1 cellular context compared by ENCODE assay signal in the genomic region with DNA sequence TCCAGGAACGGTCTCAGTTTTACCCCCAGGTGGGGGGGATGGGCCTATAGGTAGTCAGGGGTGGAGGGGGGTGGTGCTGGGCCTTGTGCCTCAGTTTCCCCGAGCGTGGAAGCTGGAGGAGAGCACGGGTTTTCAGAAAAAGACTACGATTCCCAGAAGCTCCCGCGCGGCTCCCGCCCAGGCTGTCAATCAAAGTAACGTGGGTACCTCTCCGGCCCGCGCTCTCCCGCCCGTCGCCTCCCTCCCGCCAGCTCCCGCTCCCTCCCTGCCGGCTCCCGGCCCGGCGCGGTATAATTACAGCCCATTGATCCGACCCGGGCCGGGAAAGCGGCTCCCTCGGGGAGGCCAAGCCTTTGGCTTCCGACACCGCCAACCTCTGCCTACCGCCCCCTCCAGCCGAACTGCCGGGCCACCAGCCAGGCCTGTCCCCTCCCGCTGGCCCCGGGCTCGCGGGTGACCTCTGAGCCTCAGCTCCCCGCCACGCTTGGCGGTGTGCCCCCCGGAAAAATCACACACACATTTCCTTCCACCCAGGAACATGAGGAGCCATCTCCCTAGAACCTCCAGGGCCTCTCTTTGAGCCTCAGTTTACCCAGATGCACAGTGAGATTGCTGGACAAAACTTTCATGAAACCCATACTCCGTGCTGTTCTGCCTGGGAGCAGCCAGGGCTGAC.
A peak's percentile ranks its signal among the peaks of the same experiment; 100 is the strongest.
TF ChIP-seq lines count a peak whose summit lies in the region.

No MANE protein-coding gene starts in this region.

TF ChIP-seq in K562, 482 proteins besides CTCF, POLR2A, EP300 and RAD21 (continued from another document and continues in another):
- TF ChIP-seq, protein P1, sequence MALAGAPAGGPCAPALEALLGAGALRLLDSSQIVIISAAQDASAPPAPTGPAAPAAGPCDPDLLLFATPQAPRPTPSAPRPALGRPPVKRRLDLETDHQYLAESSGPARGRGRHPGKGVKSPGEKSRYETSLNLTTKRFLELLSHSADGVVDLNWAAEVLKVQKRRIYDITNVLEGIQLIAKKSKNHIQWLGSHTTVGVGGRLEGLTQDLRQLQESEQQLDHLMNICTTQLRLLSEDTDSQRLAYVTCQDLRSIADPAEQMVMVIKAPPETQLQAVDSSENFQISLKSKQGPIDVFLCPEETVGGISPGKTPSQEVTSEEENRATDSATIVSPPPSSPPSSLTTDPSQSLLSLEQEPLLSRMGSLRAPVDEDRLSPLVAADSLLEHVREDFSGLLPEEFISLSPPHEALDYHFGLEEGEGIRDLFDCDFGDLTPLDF (CRISPR knock-in tag; IDR thresholded peaks at IDR 0.05), result peak; percentile 78; the same call in 1 of the 2 replicates
- TF ChIP-seq ARNT (IDR thresholded peaks at IDR 0.05) (0 out of 4 replicates have a peak, but pooled peaks of 1 of the 2 experiments have one; percentile 6), THAP7 (CRISPR knock-in tag; IDR thresholded peaks at IDR 0.05) (no peak), CREB1 (IDR thresholded peaks at IDR 0.05) (0 out of 2 replicates have a peak, but pooled peaks have one; percentile 32), CREB1 (CRISPR knock-in tag; IDR thresholded peaks at IDR 0.05) (peak; percentile 22; the same call in 1 of the 2 replicates), THAP12 (CRISPR knock-in tag; IDR thresholded peaks at IDR 0.05) (peak; percentile 65; the same call in 1 of the 2 replicates), RBM22 (IDR thresholded peaks at IDR 0.05; ENCODE audit: low read depth, low read length, poor library complexity, severe bottlenecking) (peak; percentile 96), C11orf30 (IDR thresholded peaks at IDR 0.05; ENCODE audit: low read depth) (no peak), GATAD2B (IDR thresholded peaks at IDR 0.05; ENCODE audit: borderline replicate concordance) (0 out of 2 replicates have a peak, but pooled peaks have one; percentile 19), CCNT2 (IDR thresholded peaks at IDR 0.05; ENCODE audit: borderline replicate concordance, extremely low read depth, insufficient read length, low read depth, low read length) (peak; percentile 84), SREBF2 (CRISPR knock-in tag; IDR thresholded peaks at IDR 0.05) (no peak), HMGN3 (IDR thresholded peaks at IDR 0.05; ENCODE audit: borderline replicate concordance, extremely low read depth, insufficient read length, low read depth, low read length) (peak; percentile 86), TCF7 (IDR thresholded peaks at IDR 0.05; ENCODE audit: borderline replicate concordance) (peak; percentile 22; the same call in 1 of the 2 replicates), LCOR (CRISPR knock-in tag; IDR thresholded peaks at IDR 0.05) (no peak), TRIM28 (IDR thresholded peaks at IDR 0.05) (no peak), PHB2 (IDR thresholded peaks at IDR 0.05; ENCODE audit: low read depth) (no peak), ATF4 (CRISPR knock-in tag; IDR thresholded peaks at IDR 0.05) (no peak), MTA1 (IDR thresholded peaks at IDR 0.05; ENCODE audit: borderline replicate concordance) (0 out of 2 replicates have a peak, but pooled peaks have one; percentile 52), ZFX (CRISPR knock-in tag; IDR thresholded peaks at IDR 0.05) (peak; percentile 91), ZBTB11 (CRISPR knock-in tag; IDR thresholded peaks at IDR 0.05) (0 out of 6 replicates have a peak, but pooled peaks of 1 of the 3 experiments have one; percentile 5), MYC (IDR thresholded peaks at IDR 0.05; ENCODE audit: low read depth, low read length) (peak; percentile 61), MYC (CRISPR knock-in tag; IDR thresholded peaks at IDR 0.05; ENCODE audit: borderline replicate concordance, low read depth) (no peak), NR2C1 (IDR thresholded peaks at IDR 0.05) (0 out of 2 replicates have a peak, but pooled peaks have one; percentile 20), NR2C1 (tag; IDR thresholded peaks at IDR 0.05) (peak; percentile 53; the same call in 1 of the 2 replicates), POLR2AphosphoS2 (IDR thresholded peaks at IDR 0.05; ENCODE audit: low read length) (no peak), HCFC1 (IDR thresholded peaks at IDR 0.05; ENCODE audit: low read depth, low read length) (peak; percentile 91), MAX (CRISPR knock-in tag; IDR thresholded peaks at IDR 0.05) (no peak), PHF8 (IDR thresholded peaks at IDR 0.05; ENCODE audit: borderline replicate concordance, low read length) (peak; percentile 64; the same call in 1 of the 2 replicates), ZNF311 (CRISPR knock-in tag; IDR thresholded peaks at IDR 0.05) (no peak), SMAD4 (CRISPR knock-in tag; conservative IDR thresholded peaks at IDR 0.05) (peak; percentile 56; the same call in 1 of the 2 replicates), CBX1 (IDR thresholded peaks at IDR 0.05; ENCODE audit: low read depth) (peak; percentile 15; the same call in 1 of the 2 replicates), ZNF586 (CRISPR knock-in tag; conservative IDR thresholded peaks at IDR 0.05) (no peak), HNRNPH1 (optimal IDR thresholded peaks at IDR 0.05; ENCODE audit: low read depth, low read length) (no peak), L3MBTL2 (IDR thresholded peaks at IDR 0.05) (0 out of 2 replicates have a peak, but pooled peaks have one; percentile 20), RB1 (IDR thresholded peaks at IDR 0.05; ENCODE audit: low read depth) (peak; percentile 95), ZBTB33 (CRISPR knock-in tag; IDR thresholded peaks at IDR 0.05) (0 out of 2 replicates have a peak, but pooled peaks have one; percentile 47), MEIS2 (IDR thresholded peaks at IDR 0.05; ENCODE audit: partially characterized antibody) (peak; percentile 95), ATF3 (IDR thresholded peaks at IDR 0.05) (no peak), ATF3 (CRISPR knock-in tag; conservative IDR thresholded peaks at IDR 0.05) (no peak), ELF2 (CRISPR knock-in tag; IDR thresholded peaks at IDR 0.05) (no peak), ZNF740 (CRISPR knock-in tag; IDR thresholded peaks at IDR 0.05) (no peak), ZNF740 (tag; IDR thresholded peaks at IDR 0.05) (peak in 1 of 2 experiments; percentile 55; a peak in 1 of 4 replicates)
- TF ChIP-seq, protein P2, sequence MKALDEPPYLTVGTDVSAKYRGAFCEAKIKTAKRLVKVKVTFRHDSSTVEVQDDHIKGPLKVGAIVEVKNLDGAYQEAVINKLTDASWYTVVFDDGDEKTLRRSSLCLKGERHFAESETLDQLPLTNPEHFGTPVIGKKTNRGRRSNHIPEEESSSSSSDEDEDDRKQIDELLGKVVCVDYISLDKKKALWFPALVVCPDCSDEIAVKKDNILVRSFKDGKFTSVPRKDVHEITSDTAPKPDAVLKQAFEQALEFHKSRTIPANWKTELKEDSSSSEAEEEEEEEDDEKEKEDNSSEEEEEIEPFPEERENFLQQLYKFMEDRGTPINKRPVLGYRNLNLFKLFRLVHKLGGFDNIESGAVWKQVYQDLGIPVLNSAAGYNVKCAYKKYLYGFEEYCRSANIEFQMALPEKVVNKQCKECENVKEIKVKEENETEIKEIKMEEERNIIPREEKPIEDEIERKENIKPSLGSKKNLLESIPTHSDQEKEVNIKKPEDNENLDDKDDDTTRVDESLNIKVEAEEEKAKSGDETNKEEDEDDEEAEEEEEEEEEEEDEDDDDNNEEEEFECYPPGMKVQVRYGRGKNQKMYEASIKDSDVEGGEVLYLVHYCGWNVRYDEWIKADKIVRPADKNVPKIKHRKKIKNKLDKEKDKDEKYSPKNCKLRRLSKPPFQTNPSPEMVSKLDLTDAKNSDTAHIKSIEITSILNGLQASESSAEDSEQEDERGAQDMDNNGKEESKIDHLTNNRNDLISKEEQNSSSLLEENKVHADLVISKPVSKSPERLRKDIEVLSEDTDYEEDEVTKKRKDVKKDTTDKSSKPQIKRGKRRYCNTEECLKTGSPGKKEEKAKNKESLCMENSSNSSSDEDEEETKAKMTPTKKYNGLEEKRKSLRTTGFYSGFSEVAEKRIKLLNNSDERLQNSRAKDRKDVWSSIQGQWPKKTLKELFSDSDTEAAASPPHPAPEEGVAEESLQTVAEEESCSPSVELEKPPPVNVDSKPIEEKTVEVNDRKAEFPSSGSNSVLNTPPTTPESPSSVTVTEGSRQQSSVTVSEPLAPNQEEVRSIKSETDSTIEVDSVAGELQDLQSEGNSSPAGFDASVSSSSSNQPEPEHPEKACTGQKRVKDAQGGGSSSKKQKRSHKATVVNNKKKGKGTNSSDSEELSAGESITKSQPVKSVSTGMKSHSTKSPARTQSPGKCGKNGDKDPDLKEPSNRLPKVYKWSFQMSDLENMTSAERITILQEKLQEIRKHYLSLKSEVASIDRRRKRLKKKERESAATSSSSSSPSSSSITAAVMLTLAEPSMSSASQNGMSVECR (CRISPR knock-in tag; IDR thresholded peaks at IDR 0.05), result peak; percentile 46; the same call in 1 of the 2 replicates
